In the genomic region with DNA sequence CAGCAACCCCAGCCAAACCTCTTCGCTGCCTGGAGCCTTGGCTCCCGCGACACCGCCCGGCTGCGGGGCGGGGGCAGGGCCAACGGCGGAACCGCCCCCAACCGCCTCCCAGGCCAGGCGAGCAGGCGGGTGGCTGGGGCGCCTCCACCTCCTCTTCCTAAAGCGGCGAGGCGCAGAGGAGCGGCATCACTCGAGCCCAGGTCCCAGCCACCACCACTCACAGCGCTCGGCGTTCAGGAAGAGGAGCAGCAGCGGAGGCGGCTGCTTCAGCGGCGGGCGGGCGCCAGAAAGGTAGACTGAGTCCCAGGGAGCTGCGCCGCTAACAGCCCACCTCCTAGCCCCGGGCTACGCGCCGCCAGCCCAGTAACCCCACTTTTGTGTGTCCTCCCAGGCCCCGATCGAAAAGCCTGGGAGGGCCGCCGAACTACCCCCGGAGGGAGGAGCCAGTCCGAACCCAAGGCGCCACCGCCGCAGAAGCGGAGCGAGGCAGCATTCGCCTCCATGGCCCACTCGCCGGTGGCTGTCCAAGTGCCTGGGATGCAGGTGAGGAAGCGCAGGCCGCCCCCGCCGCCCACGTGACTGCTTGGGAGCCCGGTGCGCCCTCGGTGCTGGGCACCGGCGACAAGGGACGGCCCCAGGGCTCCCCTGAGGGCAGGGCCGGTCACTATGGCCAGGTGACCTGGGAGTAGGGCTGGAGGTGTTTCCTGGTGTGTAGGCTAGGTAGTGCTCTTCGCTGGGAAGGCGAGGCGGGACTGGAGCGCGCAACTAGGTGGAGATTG, we compare ENCODE assay signal across 1 cellular context.
TF ChIP-seq lines count a peak whose summit lies in the region.

Gene STK26, plus strand, starts transcription at position 186 of the 779 bp plus-strand sequence. Its CDS starts 316 bp downstream, at position 502.

TF ChIP-seq in HepG2, 621 proteins besides CTCF, POLR2A, EP300 and RAD21 (continued from another document and continues in another):
- no peak for TF ChIP-seq CSRNP1 (CRISPR knock-in tag; IDR thresholded peaks at IDR 0.05)
- no peak for TF ChIP-seq ZNF274 (CRISPR knock-in tag; IDR thresholded peaks at IDR 0.05)
- no peak for TF ChIP-seq MEIS1 (CRISPR knock-in tag; IDR thresholded peaks at IDR 0.05; ENCODE audit: borderline replicate concordance)
- TF ChIP-seq BCL6 (CRISPR knock-in tag; IDR thresholded peaks at IDR 0.05) = no peak
- TF ChIP-seq PCBP1 (IDR thresholded peaks at IDR 0.05; ENCODE audit: borderline replicate concordance, low read depth, low read length) = no peak
- TF ChIP-seq SRY (CRISPR knock-in tag; IDR thresholded peaks at IDR 0.05) = 0 out of 2 replicates have a peak, but pooled peaks have one; percentile 60
- TF ChIP-seq, protein P1, sequence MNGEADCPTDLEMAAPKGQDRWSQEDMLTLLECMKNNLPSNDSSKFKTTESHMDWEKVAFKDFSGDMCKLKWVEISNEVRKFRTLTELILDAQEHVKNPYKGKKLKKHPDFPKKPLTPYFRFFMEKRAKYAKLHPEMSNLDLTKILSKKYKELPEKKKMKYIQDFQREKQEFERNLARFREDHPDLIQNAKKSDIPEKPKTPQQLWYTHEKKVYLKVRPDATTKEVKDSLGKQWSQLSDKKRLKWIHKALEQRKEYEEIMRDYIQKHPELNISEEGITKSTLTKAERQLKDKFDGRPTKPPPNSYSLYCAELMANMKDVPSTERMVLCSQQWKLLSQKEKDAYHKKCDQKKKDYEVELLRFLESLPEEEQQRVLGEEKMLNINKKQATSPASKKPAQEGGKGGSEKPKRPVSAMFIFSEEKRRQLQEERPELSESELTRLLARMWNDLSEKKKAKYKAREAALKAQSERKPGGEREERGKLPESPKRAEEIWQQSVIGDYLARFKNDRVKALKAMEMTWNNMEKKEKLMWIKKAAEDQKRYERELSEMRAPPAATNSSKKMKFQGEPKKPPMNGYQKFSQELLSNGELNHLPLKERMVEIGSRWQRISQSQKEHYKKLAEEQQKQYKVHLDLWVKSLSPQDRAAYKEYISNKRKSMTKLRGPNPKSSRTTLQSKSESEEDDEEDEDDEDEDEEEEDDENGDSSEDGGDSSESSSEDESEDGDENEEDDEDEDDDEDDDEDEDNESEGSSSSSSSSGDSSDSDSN (CRISPR knock-in tag; IDR thresholded peaks at IDR 0.05) = peak; percentile 85
- 0 out of 2 replicates have a peak, but pooled peaks have one; percentile 25 for TF ChIP-seq DR1 (CRISPR knock-in tag; IDR thresholded peaks at IDR 0.05)
- TF ChIP-seq, protein P2, sequence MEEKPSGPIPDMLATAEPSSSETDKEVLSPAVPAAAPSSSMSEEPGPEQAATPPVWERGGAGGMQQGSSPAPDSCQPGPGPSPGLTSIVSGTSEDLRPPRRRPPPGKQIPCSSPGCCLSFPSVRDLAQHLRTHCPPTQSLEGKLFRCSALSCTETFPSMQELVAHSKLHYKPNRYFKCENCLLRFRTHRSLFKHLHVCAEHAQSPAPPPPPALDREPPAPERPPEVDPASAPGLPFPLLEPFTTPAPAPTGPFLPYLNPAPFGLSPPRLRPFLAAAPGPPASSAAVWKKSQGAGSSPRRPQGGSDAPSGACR (CRISPR knock-in tag; IDR thresholded peaks at IDR 0.05) = no peak
- peak; percentile 74 for TF ChIP-seq POLR2G (IDR thresholded peaks at IDR 0.05; ENCODE audit: low read depth, low read length)
- TF ChIP-seq ZBTB14 (CRISPR knock-in tag; IDR thresholded peaks at IDR 0.05) = no peak
- TF ChIP-seq PHF20 (CRISPR knock-in tag; IDR thresholded peaks at IDR 0.05) = no peak
- TF ChIP-seq ZFP82 (CRISPR knock-in tag; IDR thresholded peaks at IDR 0.05; ENCODE audit: borderline replicate concordance) = no peak
- no peak for TF ChIP-seq HOXD1 (CRISPR knock-in tag; IDR thresholded peaks at IDR 0.05)
- TF ChIP-seq, protein P3, sequence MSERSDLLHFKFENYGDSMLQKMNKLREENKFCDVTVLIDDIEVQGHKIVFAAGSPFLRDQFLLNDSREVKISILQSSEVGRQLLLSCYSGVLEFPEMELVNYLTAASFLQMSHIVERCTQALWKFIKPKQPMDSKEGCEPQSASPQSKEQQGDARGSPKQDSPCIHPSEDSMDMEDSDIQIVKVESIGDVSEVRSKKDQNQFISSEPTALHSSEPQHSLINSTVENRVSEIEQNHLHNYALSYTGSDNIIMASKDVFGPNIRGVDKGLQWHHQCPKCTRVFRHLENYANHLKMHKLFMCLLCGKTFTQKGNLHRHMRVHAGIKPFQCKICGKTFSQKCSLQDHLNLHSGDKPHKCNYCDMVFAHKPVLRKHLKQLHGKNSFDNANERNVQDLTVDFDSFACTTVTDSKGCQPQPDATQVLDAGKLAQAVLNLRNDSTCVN (CRISPR knock-in tag; IDR thresholded peaks at IDR 0.05; ENCODE audit: borderline replicate concordance) = peak; percentile 14; the same call in 1 of the 2 replicates
- TF ChIP-seq ZNF703 (CRISPR knock-in tag; IDR thresholded peaks at IDR 0.05; ENCODE audit: borderline replicate concordance) = no peak
- no peak for TF ChIP-seq MIXL1 (CRISPR knock-in tag; IDR thresholded peaks at IDR 0.05)
- no peak for TF ChIP-seq ZNF816 (CRISPR knock-in tag; IDR thresholded peaks at IDR 0.05; ENCODE audit: borderline replicate concordance)
- no peak for TF ChIP-seq KDM6A (CRISPR knock-in tag; IDR thresholded peaks at IDR 0.05; ENCODE audit: low read depth)
- no peak; the same call in 1 of the 2 replicates for TF ChIP-seq ELF3 (CRISPR knock-in tag; IDR thresholded peaks at IDR 0.05)
- no peak for TF ChIP-seq DZIP1 (CRISPR knock-in tag; IDR thresholded peaks at IDR 0.05)
- TF ChIP-seq SNAPC2 (CRISPR knock-in tag; IDR thresholded peaks at IDR 0.05) = no peak
- TF ChIP-seq ZFP36L2 (CRISPR knock-in tag; IDR thresholded peaks at IDR 0.05) = no peak
- TF ChIP-seq NFKB2 (CRISPR knock-in tag; IDR thresholded peaks at IDR 0.05; ENCODE audit: borderline replicate concordance) = no peak
- TF ChIP-seq ZBTB1 (CRISPR knock-in tag; IDR thresholded peaks at IDR 0.05; ENCODE audit: borderline replicate concordance) = no peak
- TF ChIP-seq ZNF441 (CRISPR knock-in tag; IDR thresholded peaks at IDR 0.05; ENCODE audit: borderline replicate concordance) = no peak
- TF ChIP-seq SIN3A (IDR thresholded peaks at IDR 0.05; ENCODE audit: borderline replicate concordance, low read depth, low read length) = no peak
- TF ChIP-seq ZNF574 (CRISPR knock-in tag; IDR thresholded peaks at IDR 0.05) = peak; percentile 39; the same call in 1 of the 2 replicates
- no peak for TF ChIP-seq ZNF678 (CRISPR knock-in tag; IDR thresholded peaks at IDR 0.05)
- peak; percentile 31; the same call in 1 of the 2 replicates for TF ChIP-seq ZGPAT (CRISPR knock-in tag; IDR thresholded peaks at IDR 0.05)
- TF ChIP-seq CHCHD3 (CRISPR knock-in tag; IDR thresholded peaks at IDR 0.05) = no peak
- TF ChIP-seq, protein P4, sequence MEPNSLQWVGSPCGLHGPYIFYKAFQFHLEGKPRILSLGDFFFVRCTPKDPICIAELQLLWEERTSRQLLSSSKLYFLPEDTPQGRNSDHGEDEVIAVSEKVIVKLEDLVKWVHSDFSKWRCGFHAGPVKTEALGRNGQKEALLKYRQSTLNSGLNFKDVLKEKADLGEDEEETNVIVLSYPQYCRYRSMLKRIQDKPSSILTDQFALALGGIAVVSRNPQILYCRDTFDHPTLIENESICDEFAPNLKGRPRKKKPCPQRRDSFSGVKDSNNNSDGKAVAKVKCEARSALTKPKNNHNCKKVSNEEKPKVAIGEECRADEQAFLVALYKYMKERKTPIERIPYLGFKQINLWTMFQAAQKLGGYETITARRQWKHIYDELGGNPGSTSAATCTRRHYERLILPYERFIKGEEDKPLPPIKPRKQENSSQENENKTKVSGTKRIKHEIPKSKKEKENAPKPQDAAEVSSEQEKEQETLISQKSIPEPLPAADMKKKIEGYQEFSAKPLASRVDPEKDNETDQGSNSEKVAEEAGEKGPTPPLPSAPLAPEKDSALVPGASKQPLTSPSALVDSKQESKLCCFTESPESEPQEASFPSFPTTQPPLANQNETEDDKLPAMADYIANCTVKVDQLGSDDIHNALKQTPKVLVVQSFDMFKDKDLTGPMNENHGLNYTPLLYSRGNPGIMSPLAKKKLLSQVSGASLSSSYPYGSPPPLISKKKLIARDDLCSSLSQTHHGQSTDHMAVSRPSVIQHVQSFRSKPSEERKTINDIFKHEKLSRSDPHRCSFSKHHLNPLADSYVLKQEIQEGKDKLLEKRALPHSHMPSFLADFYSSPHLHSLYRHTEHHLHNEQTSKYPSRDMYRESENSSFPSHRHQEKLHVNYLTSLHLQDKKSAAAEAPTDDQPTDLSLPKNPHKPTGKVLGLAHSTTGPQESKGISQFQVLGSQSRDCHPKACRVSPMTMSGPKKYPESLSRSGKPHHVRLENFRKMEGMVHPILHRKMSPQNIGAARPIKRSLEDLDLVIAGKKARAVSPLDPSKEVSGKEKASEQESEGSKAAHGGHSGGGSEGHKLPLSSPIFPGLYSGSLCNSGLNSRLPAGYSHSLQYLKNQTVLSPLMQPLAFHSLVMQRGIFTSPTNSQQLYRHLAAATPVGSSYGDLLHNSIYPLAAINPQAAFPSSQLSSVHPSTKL (CRISPR knock-in tag; IDR thresholded peaks at IDR 0.05) = peak; percentile 24; the same call in 1 of the 2 replicates
- no peak for TF ChIP-seq ZNF674 (CRISPR knock-in tag; IDR thresholded peaks at IDR 0.05; ENCODE audit: low read depth)
- no peak for TF ChIP-seq ZNF432 (CRISPR knock-in tag; IDR thresholded peaks at IDR 0.05; ENCODE audit: borderline replicate concordance)
- TF ChIP-seq ZNF605 (CRISPR knock-in tag; IDR thresholded peaks at IDR 0.05) = 0 out of 2 replicates have a peak, but pooled peaks have one; percentile 50
- TF ChIP-seq PHB2 (IDR thresholded peaks at IDR 0.05; ENCODE audit: partially characterized antibody) = no peak
- no peak for TF ChIP-seq MEIS2 (CRISPR knock-in tag; IDR thresholded peaks at IDR 0.05)
- TF ChIP-seq NR2F6 (IDR thresholded peaks at IDR 0.05) = no peak
- TF ChIP-seq NR2F6 (CRISPR knock-in tag; IDR thresholded peaks at IDR 0.05) = no peak
